In genomic region chr15:72397780-72398179, GRCh38 we compare ENCODE assay signal across 1 cellular context.
TF ChIP-seq lines count a peak whose summit lies in the region.

No MANE protein-coding gene starts in this region.

TF ChIP-seq in SK-N-SH, 30 proteins besides CTCF, POLR2A, EP300 and RAD21 (continued from another document):
- TF ChIP-seq ZBTB33 (IDR thresholded peaks at IDR 0.05; ENCODE audit: borderline replicate concordance, low read depth) (no peak), GABPA (IDR thresholded peaks at IDR 0.05; ENCODE audit: low read depth) (no peak), USF2 (IDR thresholded peaks at IDR 0.05; ENCODE audit: borderline replicate concordance, low read depth, low read length) (no peak)
TF ChIP-seq in SK-N-SH: peak in this region for 0.
